In the genomic region with DNA sequence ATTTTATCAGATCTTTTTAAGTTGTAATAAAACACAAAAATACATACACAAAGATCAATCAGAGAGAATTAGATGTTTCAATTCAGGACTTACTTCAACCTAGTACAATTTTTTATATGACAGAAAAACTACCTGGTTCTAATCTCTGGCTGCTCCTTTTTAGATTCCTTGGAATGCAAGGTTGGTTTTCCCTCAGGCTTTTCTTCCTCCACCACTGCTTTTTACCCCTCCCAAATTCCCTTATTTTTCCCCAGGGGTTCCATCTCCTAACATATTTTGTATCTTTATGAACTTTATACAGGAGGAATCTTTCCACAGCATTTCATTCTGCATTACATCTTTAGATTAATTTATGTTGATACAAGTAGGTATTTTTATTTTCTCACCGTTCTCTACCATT, we compare ENCODE assay signal across 32 cellular contexts.
"Had no signal": no experiment of that assay in that cellular context is flagged by ENCODE, and none has a peak within 500 bp of the region (broad histone marks: within the 10 kb centered on the region; RNA-seq: fewer than 3 reads in every experiment).

No MANE protein-coding gene starts in this region.

- ATAC-seq: activated naive CD4-positive, alpha-beta T cell treated with anti-CD3 and anti-CD28 coated beads, Interleukin-2, amount 50 U/mL, for 72 hours; activated naive CD8-positive, alpha-beta T cell treated with anti-CD3 and anti-CD28 coated beads, Interleukin-2, amount 50 U/mL, for 24 hours; body of pancreas had no signal

- DNase-seq: activated effector memory CD4-positive, alpha-beta T cell treated with anti-CD3 and anti-CD28 coated beads, Interleukin-2, amount 50 U/mL, for 16 hours; activated effector memory CD4-positive, alpha-beta T cell treated with Interleukin-2 at 50 U/mL for 16 hours; activated gamma-delta T cell; activated gamma-delta T cell treated with Interleukin-2 at 50 U/mL for 16 hours; activated naive CD4-positive, alpha-beta T cell; activated naive CD4-positive, alpha-beta T cell treated with anti-CD3 and anti-CD28 coated beads for 36 hours; activated naive CD4-positive, alpha-beta T cell treated with anti-CD3 and anti-CD28 coated beads, Interleukin-2, amount 10 ng/mL, durations not matched to agents 7 days and 5 days; activated naive CD4-positive, alpha-beta T cell treated with anti-CD3 and anti-CD28 coated beads, Interleukin-2, amount 50 U/mL, for 16 hours; activated naive CD4-positive, alpha-beta T cell treated with Interleukin-2 at 50 U/mL for 16 hours; activated naive CD8-positive, alpha-beta T cell treated with anti-CD3 and anti-CD28 coated beads for 36 hours; activated naive CD8-positive, alpha-beta T cell treated with anti-CD3 and anti-CD28 coated beads, Interleukin-2, amount 10 ng/mL, durations not matched to agents 7 days and 5 days; activated naive CD8-positive, alpha-beta T cell treated with anti-CD3 and anti-CD28 coated beads, Interleukin-2, amount 50 U/mL, for 24 hours; activated T-cell treated with anti-CD3 and anti-CD28 coated beads, Interleukin-2, amount 50 U/mL, for 4 hours; activated T-cell treated with anti-CD3 and anti-CD28 coated beads, Interleukin-2, amount 50 U/mL, for 48 hours; activated T-cell treated with anti-CD3 and anti-CD28 coated beads, Interleukin-2, amount 50 U/mL, for 72 hours; adrenal gland; amniotic stem cell; amygdala; anterior cingulate cortex; aorta; body of pancreas; brain microvascular endothelial cell; caudate nucleus; central memory CD4-positive, alpha-beta T cell; cerebellar nuclear complex had no signal

- H3K27ac ChIP-seq: adrenal gland, ascending aorta, body of pancreas, brain microvascular endothelial cell, breast epithelium, cardiac muscle cell had no signal

- H3K4me1 ChIP-seq: adrenal gland, ascending aorta, body of pancreas, breast epithelium had no signal

- H3K36me3 ChIP-seq: adrenal gland, ascending aorta, brain microvascular endothelial cell, breast epithelium, cardiac muscle cell had no signal

- FAIRE-seq: astrocyte, bronchial epithelial cell, colon had no signal

- H3K9me3 ChIP-seq: adrenal gland, body of pancreas had no signal

- H3K4me3 ChIP-seq: adrenal gland, ascending aorta, body of pancreas, breast epithelium, cardiac muscle cell had no signal

- H3K27me3 ChIP-seq: adrenal gland, ascending aorta, body of pancreas, brain microvascular endothelial cell, breast epithelium, cardiac muscle cell had no signal
